11 cellular contexts compared by ENCODE assay signal in genomic region chr17:72715906-72716572, GRCh38.
DNase-seq lines count a peak whose midpoint lies in the region; ATAC-seq and TF ChIP-seq lines count a peak whose summit lies in the region.
"Had no signal": no experiment of that assay in that cellular context is flagged by ENCODE, and none has a peak within 500 bp of the region (broad histone marks: within the 10 kb centered on the region; RNA-seq: fewer than 3 reads in every experiment).

No MANE protein-coding gene starts in this region.

- peak overlapping the region; percentile 88 for H4K91ac ChIP-seq in IMR-90 (ENCODE audit: insufficient read depth, low read depth, low read length)

- peak overlapping the region; percentile 1; the same call in 1 of the 2 replicates for H3K4me2 ChIP-seq in IMR-90 (ENCODE audit: low read depth, low read length)

- peaks cover 3% of the 10 kb centered on the region for H3K9me3 Mint-ChIP-seq in chondrocyte (ENCODE audit: low read depth)

- H3K27ac ChIP-seq in IMR-90 (ENCODE audit: insufficient read depth, low read length): peak overlapping the region; percentile 60
- peak overlapping the region; percentile 87 for H3K27ac ChIP-seq in mesodermal cell (ENCODE audit: low read depth, low read length, severe bottlenecking)

- peak overlapping the region; percentile 72 to 79; a peak in 3 of 4 replicates for H4K8ac ChIP-seq in IMR-90 (ENCODE audit: low read depth in 2 of 2, low read length in 2 of 2)

- H2BK5ac ChIP-seq in IMR-90 (ENCODE audit: low read depth, low read length, poor library complexity, severe bottlenecking): peak overlapping the region; percentile 56

- TF ChIP-seq CTCF in AG04449 (IDR thresholded peaks at IDR 0.05; ENCODE audit: insufficient read depth, low read length, missing control alignments) (no peak), IMR-90 (conservative IDR thresholded peaks at IDR 0.05; ENCODE audit: low read depth, low read length) (no peak), chondrocyte (IDR thresholded peaks at IDR 0.05) (no peak)

- peak overlapping the region; percentile 84 for H2BK15ac ChIP-seq in IMR-90 (ENCODE audit: low read depth, low read length)

- DNase-seq in AG04449 (ENCODE audit: low read depth, low spot score) (peak; percentile 87), IMR-90 (peak; percentile 98), chondrocyte (ENCODE audit: low spot score) (no peak), COR-L47 (lab: John Stamatoyannopoulos, UW) (no peak), NCI-H2029 treated with DMSO at 0.1 percent for 48 hours (lab: John Stamatoyannopoulos, UW) (no peak)
- no peak for DNase-seq in activated CD4-positive, alpha-beta T cell treated with anti-CD3 and anti-CD28 coated beads for 4 hours
- DNase-seq: activated CD4-positive, alpha-beta memory T cell treated with anti-CD3 and anti-CD28 coated beads for 36 hours; CD8-positive, alpha-beta T cell; cortex of kidney had no signal

- H4K20me1 ChIP-seq in IMR-90 (ENCODE audit: insufficient read depth, low read length): no peaks in the 10 kb centered on the region

- H3K4me3 ChIP-seq in AG04449 (ENCODE audit: low read depth, low read length): peak overlapping the region; percentile 6; the same call in 1 of the 2 replicates
- no peak overlapping the region for H3K4me3 ChIP-seq in IMR-90 (ENCODE audit: insufficient read depth, low read depth, low read length)
- H3K4me3 ChIP-seq in mesodermal cell (ENCODE audit: extremely low read depth, insufficient read depth, low read length, poor library complexity, severe bottlenecking): no peak overlapping the region

- peaks cover 3% of the 10 kb centered on the region; the same call in 1 of the 2 replicates for H3K4me1 ChIP-seq in IMR-90 (ENCODE audit: control insufficient read depth, insufficient read depth, low read length)
- peaks cover 18% of the 10 kb centered on the region for H3K4me1 ChIP-seq in mesodermal cell (ENCODE audit: control insufficient read depth, insufficient read depth, low read length, poor library complexity, severe bottlenecking)

- peak overlapping the region; percentile 68 for H2AFZ ChIP-seq in IMR-90 (replicated peaks; ENCODE audit: low read length, poor library complexity)

- H3K9me1 ChIP-seq in IMR-90 (ENCODE audit: insufficient read depth, low read length): peaks cover 11% of the 10 kb centered on the region

- no peak overlapping the region for H4K5ac ChIP-seq in IMR-90 (ENCODE audit: low read depth, low read length)

- H3K4me3 Mint-ChIP-seq in chondrocyte (ENCODE audit: unreplicated experiment): peak overlapping the region; percentile 40
- H3K4me3 Mint-ChIP-seq: activated CD4-positive, alpha-beta memory T cell treated with anti-CD3 and anti-CD28 coated beads for 36 hours; CD8-positive, alpha-beta T cell had no signal

- intact Hi-C loops in IMR-90 (cut with micrococcal nuclease): loop anchor here (2.0 kb wide), 1 partner anchor 155 kb away; no protein-coding TSS in a partner anchor

- no peak overlapping the region for H3K9ac ChIP-seq in IMR-90 (ENCODE audit: low read depth, low read length)

- H2AK9ac ChIP-seq in IMR-90 (replicated peaks; ENCODE audit: low read depth, low read length, poor library complexity): no peak overlapping the region

- peak overlapping the region; percentile 98 for H3K27ac Mint-ChIP-seq in chondrocyte (ENCODE audit: unreplicated experiment)
- H3K27ac Mint-ChIP-seq: activated CD4-positive, alpha-beta memory T cell treated with anti-CD3 and anti-CD28 coated beads for 36 hours; CD8-positive, alpha-beta T cell had no signal

- CTCF ChIA-PET in AG04449 (lab: Yijun Ruan, JAX) (interaction anchor here (1.3 to 15.4 kb wide), 4 partner anchors 10 to 470 kb away, joined by 4 to 551 read pairs (median 138); partner anchors contain the start of gene COG1), IMR-90 (lab: Yijun Ruan, JAX) (interaction anchor here (0.7 to 1.8 kb wide), 3 partner anchors 156 to 161 kb away, joined by 3 to 7 read pairs (median 5); no protein-coding TSS in a partner anchor)

- H3K9me3 ChIP-seq in IMR-90 (ENCODE audit: control insufficient read depth, insufficient read depth, low read length) (peaks cover 2% of the 10 kb centered on the region), mesodermal cell (ENCODE audit: control insufficient read depth, low read length) (peaks cover 4% of the 10 kb centered on the region)

- H3K56ac ChIP-seq in IMR-90 (ENCODE audit: extremely low read depth, insufficient read depth, low read length): peak overlapping the region; percentile 11; the same call in 1 of the 2 replicates

- H2BK120ac ChIP-seq in IMR-90 (ENCODE audit: low read depth, low read length): peak overlapping the region; percentile 90

- H3K36me3 ChIP-seq in IMR-90 (ENCODE audit: control insufficient read depth, insufficient read depth, low read length) (no peaks in the 10 kb centered on the region; the same call in 1 of the 2 replicates), mesodermal cell (ENCODE audit: control insufficient read depth, insufficient read depth, low read length) (no peaks in the 10 kb centered on the region)

- peak overlapping the region; percentile 76; the same call in 1 of the 2 replicates for H2AK5ac ChIP-seq in IMR-90 (ENCODE audit: low read depth, low read length)

- H3K36me3 Mint-ChIP-seq in chondrocyte (ENCODE audit: low read depth): peaks cover 3% of the 10 kb centered on the region

- H3K14ac ChIP-seq in IMR-90 (replicated peaks; ENCODE audit: low read depth, low read length): peak overlapping the region; percentile 73; the same call in 1 of the 2 replicates

- peak overlapping the region; percentile 63 for H3K18ac ChIP-seq in IMR-90 (ENCODE audit: low read depth, low read length)

- POLR2A ChIA-PET in AG04449 (lab: Yijun Ruan, JAX) (interaction anchor here (1.3 to 1.5 kb wide), 2 partner anchors 11 to 124 kb away, joined by 4 to 8 read pairs; no protein-coding TSS in a partner anchor), IMR-90 (lab: Charles Lee; ENCODE audit: unreplicated experiment) (interaction anchor here (0.7 kb wide), 1 partner anchor 11 kb away, joined by 7 read pairs; no protein-coding TSS in a partner anchor)

- peaks cover 0 to 7% of the 10 kb centered on the region in 2 experiments; a peak in 1 of 4 replicates for H3K79me1 ChIP-seq in IMR-90 (ENCODE audit: low read depth in 1 of 2, low read length in 2 of 2)

- 50% methylated on average over 6 of the region's 23 CpGs; no CpG with 5 or more reads in 1 of the 2 experiments for WGBS in IMR-90 (ENCODE audit: extremely low coverage in 2 of 2, insufficient read length in 1 of 2), 2 experiments
- WGBS in mesodermal cell (ENCODE audit: insufficient coverage in 2 of 2), 2 experiments: 72 to 84% methylated on average over 14 to 16 of the region's 23 CpGs

- peak; percentile 16 for TF ChIP-seq RAD21 in IMR-90 (IDR thresholded peaks at IDR 0.05; ENCODE audit: low read length)

- ATAC-seq in IMR-90 (ENCODE audit: low read depth) (peak; percentile 87), GM19467 (IDR thresholded peaks at IDR 0.05; ENCODE audit: unreplicated experiment) (no peak)
- ATAC-seq: CD8-positive, alpha-beta T cell had no signal

- H3K4ac ChIP-seq in IMR-90 (ENCODE audit: low read depth, low read length): peak overlapping the region; percentile 92

- peak; percentile 71 for TF ChIP-seq POLR2A in IMR-90 (IDR thresholded peaks at IDR 0.05; ENCODE audit: low read depth, low read length)

- H3K27me3 ChIP-seq in IMR-90 (ENCODE audit: control insufficient read depth, insufficient read depth, low read length): no peaks in the 10 kb centered on the region

- no peak overlapping the region for H3K23ac ChIP-seq in IMR-90 (ENCODE audit: low read depth, low read length)

- in situ Hi-C loops in IMR-90 (cut with MboI; ENCODE audit: low sequenced_read_pairs): loop anchor here (10.0 kb wide), 1 partner anchor 141 kb away; no protein-coding TSS in a partner anchor

- peak overlapping the region; percentile 95 for H2BK20ac ChIP-seq in IMR-90 (ENCODE audit: low read depth, low read length)

- H3K27me3 Mint-ChIP-seq in chondrocyte (ENCODE audit: low read depth): no peaks in the 10 kb centered on the region
- H3K27me3 Mint-ChIP-seq: activated CD4-positive, alpha-beta memory T cell treated with anti-CD3 and anti-CD28 coated beads for 36 hours had no signal

- H3K4me1 Mint-ChIP-seq in chondrocyte (ENCODE audit: low read depth): peaks cover 28% of the 10 kb centered on the region

- no TSS peak for BruUV-seq in IMR-90 (replicated peaks; lab: Mats Ljungman, UMichigan)

- dilution Hi-C loops in IMR-90 (cut with HindIII; ENCODE audit: low sequenced_read_pairs, unreplicated experiment): no loop called here

TF ChIP-seq in IMR-90, 13 proteins besides CTCF, POLR2A, EP300 and RAD21:
- TF ChIP-seq FOS (IDR thresholded peaks at IDR 0.05; ENCODE audit: low read depth, low read length) (peak; percentile 71), ELK1 (IDR thresholded peaks at IDR 0.05; ENCODE audit: borderline replicate concordance, low read depth, low read length) (no peak), SMC3 (IDR thresholded peaks at IDR 0.05; ENCODE audit: low read depth, low read length) (peak; percentile 24; the same call in 1 of the 2 replicates), CEBPB (IDR thresholded peaks at IDR 0.05; ENCODE audit: low read depth, low read length) (peak; percentile 62), BHLHE40 (IDR thresholded peaks at IDR 0.05; ENCODE audit: low read depth, low read length) (peak; percentile 92), RCOR1 (IDR thresholded peaks at IDR 0.05; ENCODE audit: insufficient replicate concordance, low read length) (peak; percentile 60), NFE2L2 (IDR thresholded peaks at IDR 0.05; ENCODE audit: low read depth, low read length) (no peak)

Comparison
In these comparisons a context has a peak if more than half of its experiments do, and no peak if none do; other contexts are left out.
1. DNase-seq: peak in AG04449 (single experiment) and IMR-90 (single experiment); none in chondrocyte (single experiment), COR-L47 (single experiment), activated CD4-positive, alpha-beta T cell treated with anti-CD3 and anti-CD28 coated beads for 4 hours (0 of 2) and NCI-H2029 treated with DMSO at 0.1 percent for 48 hours (single experiment).